ENCODE assay signal across 8 cellular contexts in genomic region chr1:161177936-161178244, GRCh38. TPM values are rescaled to one million over a fixed set of nuclear protein-coding genes. Genes with fewer than 3 reads are reported as not detected.
A peak's percentile ranks its signal among the peaks of the same experiment; 100 is the strongest.
DNase-seq lines count a peak whose midpoint lies in the region; ATAC-seq and TF ChIP-seq lines count a peak whose summit lies in the region.

No MANE protein-coding gene starts in this region.

- no peaks in the 10 kb centered on the region for H3K27me3 Mint-ChIP-seq in natural killer cell treated with Interleukin-12 subunit alpha and Interleukin-12 subunit beta and Interleukin-15 and Interleukin-18, amount 100 ng/mL, for 72 hours

- no peaks in the 10 kb centered on the region for H3K9me3 ChIP-seq in MM.1S (replicated peaks; ENCODE audit: insufficient read depth, low read length)

- peaks cover 58% of the 10 kb centered on the region for H3K4me1 ChIP-seq in MM.1S (ENCODE audit: low read length)

- H3K4me1 Mint-ChIP-seq in natural killer cell treated with Interleukin-12 subunit alpha and Interleukin-12 subunit beta and Interleukin-15 and Interleukin-18, amount 100 ng/mL, for 72 hours (ENCODE audit: low read depth in 2 of 2) = peaks cover 59 to 69% of the 10 kb centered on the region in 2 donors

- H3K4me2 ChIP-seq in MM.1S (ENCODE audit: low read depth, low read length) = peak overlapping the region; percentile 97

- H3K79me2 ChIP-seq in MM.1S (ENCODE audit: low read length) = peaks cover 45% of the 10 kb centered on the region

- no peaks in the 10 kb centered on the region for H3K9me2 ChIP-seq in MM.1S (replicated peaks; ENCODE audit: insufficient read depth, low read length)

- H3K4me3 Mint-ChIP-seq in natural killer cell treated with Interleukin-12 subunit alpha and Interleukin-12 subunit beta and Interleukin-15 and Interleukin-18, amount 100 ng/mL, for 72 hours = peak overlapping the region; percentile 99

- CTCF ChIA-PET in BJ (lab: Yijun Ruan, JAX) = interaction anchor here (1.0 kb wide), 1 partner anchor 12 kb away, joined by 3 read pairs; the partner anchor contains the start of gene PPOX

- POLR2A ChIA-PET in BJ (lab: Charles Lee) = no interaction called here

- peaks cover 17% of the 10 kb centered on the region for H3K36me3 Mint-ChIP-seq in natural killer cell treated with Interleukin-12 subunit alpha and Interleukin-12 subunit beta and Interleukin-15 and Interleukin-18, amount 100 ng/mL, for 72 hours

- H2AFZ ChIP-seq in MM.1S (ENCODE audit: low read length) = peak overlapping the region; percentile 46

- DNase-seq in BJ (ENCODE audit: low read depth) (no peak), MM.1S (no peak), coronary artery (ENCODE audit: low spot score) (no peak), dedifferentiated amniotic fluid mesenchymal stem cell (ENCODE audit: extremely low spot score) (no peak), NOMO-1 treated with dmso at 0.1 percent for 144 hours (lab: John Stamatoyannopoulos, UW; ENCODE audit: unreplicated experiment) (no peak)
- DNase-seq in natural killer cell treated with Interleukin-12 subunit alpha and Interleukin-12 subunit beta and Interleukin-15 and Interleukin-18, amount 100 ng/mL, for 72 hours (ENCODE audit: low spot score) = no peak
- DNase-seq in stimulated activated CD4-positive, alpha-beta T cell treated with anti-CD3 and anti-CD28 coated beads, Interleukin-4, amount 100 ng/mL, for 4 hours = no peak

- peak overlapping the region; percentile 85 to 96 for H3K27ac Mint-ChIP-seq in natural killer cell treated with Interleukin-12 subunit alpha and Interleukin-12 subunit beta and Interleukin-15 and Interleukin-18, amount 100 ng/mL, for 72 hours

- 0 out of 2 replicates have a peak, but pooled peaks cover 5% of the 10 kb centered on the region for H4K20me1 ChIP-seq in MM.1S (ENCODE audit: insufficient read depth, low read length)

- H3K9ac ChIP-seq in MM.1S (ENCODE audit: low read length) = peak overlapping the region; percentile 87

- H3K27me3 ChIP-seq in BJ (ENCODE audit: control insufficient read depth, insufficient read depth, low read length) (no peaks in the 10 kb centered on the region), MM.1S (replicated peaks; ENCODE audit: insufficient read depth, low read length) (no peaks in the 10 kb centered on the region)

- peak overlapping the region; percentile 95; the same call in 1 of the 2 replicates for H3K4me3 ChIP-seq in BJ (ENCODE audit: low read depth, low read length)
- H3K4me3 ChIP-seq in MM.1S (ENCODE audit: low read length) = peak overlapping the region; percentile 88
- peak overlapping the region; percentile 77 for H3K4me3 ChIP-seq in coronary artery

- H3K9me3 Mint-ChIP-seq in natural killer cell treated with Interleukin-12 subunit alpha and Interleukin-12 subunit beta and Interleukin-15 and Interleukin-18, amount 100 ng/mL, for 72 hours = no peaks in the 10 kb centered on the region

- H3K27ac ChIP-seq in MM.1S (ENCODE audit: low read length) (peak overlapping the region; percentile 91; the same call in 1 of the 2 replicates), coronary artery (peak overlapping the region; percentile 88 to 89)

- peaks cover 38% of the 10 kb centered on the region for H3F3A ChIP-seq in MM.1S (ENCODE audit: insufficient read depth, low read length)

- no peak for ATAC-seq in natural killer cell treated with Interleukin-12 subunit alpha and Interleukin-12 subunit beta and Interleukin-15 and Interleukin-18, amount 100 ng/mL, for 72 hours
- no peak for ATAC-seq in HG02610 (IDR thresholded peaks at IDR 0.05; ENCODE audit: unreplicated experiment)

- TF ChIP-seq CTCF in BJ (IDR thresholded peaks at IDR 0.05; ENCODE audit: insufficient read depth, low read depth, low read length) (no peak), MM.1S (IDR thresholded peaks at IDR 0.05; ENCODE audit: low read length) (no peak), coronary artery (IDR thresholded peaks at IDR 0.05) (no peak)

- H3K36me3 ChIP-seq in BJ (ENCODE audit: control insufficient read depth, insufficient read depth, low read length) = peaks cover 9% of the 10 kb centered on the region
- peaks cover 19% of the 10 kb centered on the region; the same call in 1 of the 2 replicates for H3K36me3 ChIP-seq in MM.1S (replicated peaks; ENCODE audit: insufficient read depth, low read length)

RNA-seq across cellular contexts. Expression of gene B4GALT3, which starts 0.6 kb away (rescaled TPM):
- 24.7 and 39.0 TPM in 2 replicates for polyA plus RNA-seq in BJ (2011; rRNA removed)
- 14.4 and 18.5 TPM in 2 replicates for polyA minus RNA-seq in BJ (2011; rRNA and poly(A)+ RNA removed)
- 10 to 100 TPM; 61.7 to 75.0 TPM for total RNA-seq in natural killer cell treated with Interleukin-12 subunit alpha and Interleukin-12 subunit beta and Interleukin-15 and Interleukin-18, amount 100 ng/mL, for 72 hours

RNA-seq across cellular contexts. Expression of gene PPOX, which starts 11.7 kb away (rescaled TPM):
- polyA plus RNA-seq in BJ (2011; rRNA removed) = 17.6 and 29.7 TPM in 2 replicates
- 6.2 and 11.4 TPM in 2 replicates for polyA minus RNA-seq in BJ (2011; rRNA and poly(A)+ RNA removed)
- total RNA-seq in natural killer cell treated with Interleukin-12 subunit alpha and Interleukin-12 subunit beta and Interleukin-15 and Interleukin-18, amount 100 ng/mL, for 72 hours = 10 to 100 TPM; 25.7 to 30.3 TPM

RNA-seq across cellular contexts. Expression of gene USP21, which starts 18.6 kb away (rescaled TPM):
- 13.5 and 19.3 TPM in 2 replicates for polyA plus RNA-seq in BJ (2011; rRNA removed)
- 9.7 and 14.4 TPM in 2 replicates for polyA minus RNA-seq in BJ (2011; rRNA and poly(A)+ RNA removed)
- total RNA-seq in natural killer cell treated with Interleukin-12 subunit alpha and Interleukin-12 subunit beta and Interleukin-15 and Interleukin-18, amount 100 ng/mL, for 72 hours = 10 to 100 TPM; 21.2 to 29.0 TPM

RNA-seq across cellular contexts. Expression of gene ADAMTS4, which starts 21.0 kb away (rescaled TPM):
- polyA plus RNA-seq in BJ (2011; rRNA removed) = 0.99 and 1.3 TPM in 2 replicates
- 4.1 and 4.2 TPM in 2 replicates for polyA minus RNA-seq in BJ (2011; rRNA and poly(A)+ RNA removed)
- under 1 TPM; 0.43 to 0.89 TPM for total RNA-seq in natural killer cell treated with Interleukin-12 subunit alpha and Interleukin-12 subunit beta and Interleukin-15 and Interleukin-18, amount 100 ng/mL, for 72 hours

RNA-seq across cellular contexts. Expression of gene UFC1, which starts 24.1 kb away (rescaled TPM):
- 89.4 and 134 TPM in 2 replicates for polyA plus RNA-seq in BJ (2011; rRNA removed)
- polyA minus RNA-seq in BJ (2011; rRNA and poly(A)+ RNA removed) = 36.8 and 58.6 TPM in 2 replicates
- 100 to 1,000 TPM; 100 to 114 TPM for total RNA-seq in natural killer cell treated with Interleukin-12 subunit alpha and Interleukin-12 subunit beta and Interleukin-15 and Interleukin-18, amount 100 ng/mL, for 72 hours
